Comparison of ENCODE assay signal across 18 cellular contexts in genomic region chr22:33971561-33971961, GRCh38. TPM values are rescaled to one million over a fixed set of nuclear protein-coding genes. Genes with fewer than 3 reads are reported as not detected.
A peak's percentile ranks its signal among the peaks of the same experiment; 100 is the strongest.
DNase-seq lines count a peak whose midpoint lies in the region; ATAC-seq and TF ChIP-seq lines count a peak whose summit lies in the region.
"Had no signal": no experiment of that assay in that cellular context is flagged by ENCODE, and none has a peak within 500 bp of the region (broad histone marks: within the 10 kb centered on the region; RNA-seq: fewer than 3 reads in every experiment).

No MANE protein-coding gene starts in this region.

- no peak for TF ChIP-seq CTCF in breast epithelium (IDR thresholded peaks at IDR 0.05)
- TF ChIP-seq CTCF in MCF 10A (IDR thresholded peaks at IDR 0.05; ENCODE audit: unreplicated experiment) = no peak

- no peaks in the 10 kb centered on the region for H3K4me1 Mint-ChIP-seq in MCF 10A (ENCODE audit: insufficient read depth, unreplicated experiment)
- H3K4me1 Mint-ChIP-seq: CD4-positive, alpha-beta memory T cell had no signal

- peak overlapping the region; percentile 61 to 67 for H3K27ac ChIP-seq in breast epithelium
- no peak overlapping the region for H3K27ac ChIP-seq in epithelial cell of prostate
- H3K27ac ChIP-seq: A549, VCaP had no signal

- no TSS peak for BruUV-seq in MCF 10A (replicated peaks; lab: Mats Ljungman, UMichigan)

- H3K36me3 Mint-ChIP-seq in MCF 10A (ENCODE audit: insufficient read depth, unreplicated experiment) = no peaks in the 10 kb centered on the region
- H3K36me3 Mint-ChIP-seq: CD4-positive, alpha-beta memory T cell; mesothelial cell of epicardium had no signal

- H3K27ac Mint-ChIP-seq in MCF 10A (ENCODE audit: low read depth, unreplicated experiment) = no peak overlapping the region
- H3K27ac Mint-ChIP-seq: CD4-positive, alpha-beta memory T cell; mesothelial cell of epicardium had no signal

- CTCF ChIA-PET in MCF 10A (lab: Yijun Ruan, JAX) = no interaction called here

- no peaks in the 10 kb centered on the region for H3K9me3 ChIP-seq in breast epithelium
- H3K9me3 ChIP-seq: A549 had no signal

- DNase-seq in breast epithelium (ENCODE audit: low spot score in 2 of 2) (peak in 1 of 2 donors; percentile 66), MCF 10A (ENCODE audit: unreplicated experiment) (no peak), epithelial cell of prostate (ENCODE audit: low read depth, low spot score) (peak; percentile 5), medulla oblongata (ENCODE audit: extremely low spot score) (peak; percentile 87), AG08395 (ENCODE audit: low spot score) (no peak), cortex of kidney (lab: John Stamatoyannopoulos, UW) (no peak), GF-D8 (lab: John Stamatoyannopoulos, UW) (no peak)
- DNase-seq: activated effector memory CD4-positive, alpha-beta T cell treated with Interleukin-2 at 50 U/mL for 16 hours; amniotic stem cell; CD4-positive, alpha-beta memory T cell; KBM-7; NCI-H526 treated with DMSO at 0.1 percent for 48 hours; PC-3 had no signal

- intact Hi-C loops in breast epithelium (cut with DNase I; ENCODE audit: low total_unique reads) = no loop called here
- intact Hi-C loops in MCF 10A (cut with micrococcal nuclease) = no loop called here

- peaks cover 21% of the 10 kb centered on the region for H3K9me3 Mint-ChIP-seq in MCF 10A (ENCODE audit: unreplicated experiment)

- H3K27me3 Mint-ChIP-seq in MCF 10A (ENCODE audit: insufficient read depth, unreplicated experiment) = no peaks in the 10 kb centered on the region
- H3K27me3 Mint-ChIP-seq: CD4-positive, alpha-beta memory T cell had no signal

- no peak for ATAC-seq in GM18868 (IDR thresholded peaks at IDR 0.05; ENCODE audit: unreplicated experiment)
- ATAC-seq: A549, GM12878, PC-3 had no signal

- no peak overlapping the region for H3K4me3 Mint-ChIP-seq in MCF 10A (ENCODE audit: unreplicated experiment)
- H3K4me3 Mint-ChIP-seq: CD4-positive, alpha-beta memory T cell; mesothelial cell of epicardium had no signal

- H3K4me1 ChIP-seq in breast epithelium = peaks cover 0 to 7% of the 10 kb centered on the region in 2 donors
- H3K4me1 ChIP-seq: A549 had no signal

- no peak for TF ChIP-seq POLR2A in breast epithelium (IDR thresholded peaks at IDR 0.05)

- H3K36me3 ChIP-seq in breast epithelium = no peaks in the 10 kb centered on the region

- POLR2A ChIA-PET in MCF 10A (lab: Yijun Ruan, JAX) = no interaction called here

- no peaks in the 10 kb centered on the region for H3K27me3 ChIP-seq in breast epithelium

- H3K4me3 ChIP-seq in breast epithelium = no peak overlapping the region
- H3K4me3 ChIP-seq: A549, GM12878 had no signal

RNA-seq across cellular contexts. Expression of gene LARGE1, which starts 51.3 kb away (rescaled TPM):
- total RNA-seq in breast epithelium = 10 to 100 TPM; 23.6 to 27.8 (median 26.1) TPM
- 5.2 and 8.9 TPM in 2 replicates for total RNA-seq in MCF 10A (2022)

Comparison
In these comparisons a context has a peak if more than half of its experiments do, and no peak if none do; other contexts are left out.
1. DNase-seq: peak in epithelial cell of prostate (single experiment) and medulla oblongata (single experiment); none in MCF 10A (single experiment), AG08395 (single experiment), cortex of kidney (single experiment) and GF-D8 (single experiment).